8 cellular contexts compared by ENCODE assay signal in genomic region chr2:31729442-31730092, GRCh38.
DNase-seq lines count a peak whose midpoint lies in the region; ATAC-seq and TF ChIP-seq lines count a peak whose summit lies in the region.

No MANE protein-coding gene starts in this region.

- H3K36me3 Mint-ChIP-seq in activated CD4-positive, alpha-beta T cell treated with anti-CD3 and anti-CD28 coated beads, Interleukin-2, amount 10 ng/mL, durations not matched to agents 7 days and 5 days (ENCODE audit: low read depth), result no peaks in the 10 kb centered on the region

- TF ChIP-seq CTCF in GM10248 (IDR thresholded peaks at IDR 0.05; ENCODE audit: control extremely low read depth, extremely low read depth, low read depth, missing control alignments), result no peak

- no peak overlapping the region for H3K4me3 Mint-ChIP-seq in activated CD4-positive, alpha-beta T cell treated with anti-CD3 and anti-CD28 coated beads, Interleukin-2, amount 10 ng/mL, durations not matched to agents 7 days and 5 days

- CTCF ChIA-PET in activated CD4-positive, alpha-beta T cell treated with anti-CD3 and anti-CD28 coated beads, Interleukin-2, amount 10 ng/mL, durations not matched to agents 7 days and 5 days (lab: Charles Lee), result interaction anchor here (0.8 kb wide), 1 partner anchor 44 kb away, joined by 4 read pairs; no protein-coding TSS in a partner anchor
- CTCF ChIA-PET in GM10248 (lab: Yijun Ruan, JAX), result interaction anchor here (1.2 to 1.7 kb wide), 2 partner anchors 11 to 1018 kb away, joined by 3 read pairs; no protein-coding TSS in a partner anchor

- DNase-seq in DMS114 treated with DMSO at 0.1 percent for 48 hours (lab: John Stamatoyannopoulos, UW; ENCODE audit: unreplicated experiment) (peak; percentile 11), HPDE6-E6E7 (ENCODE audit: extremely low spot score) (peak; percentile 31), SHP77 treated with DMSO at 0.1 percent for 48 hours (lab: John Stamatoyannopoulos, UW) (peak; percentile 17), iPS-NIHi7 (ENCODE audit: extremely low spot score) (peak; percentile 58), GF-D8 (lab: John Stamatoyannopoulos, UW) (no peak), GM10248 (ENCODE audit: extremely low spot score) (no peak)
- DNase-seq in activated CD4-positive, alpha-beta T cell treated with anti-CD3 and anti-CD28 coated beads, Interleukin-2, amount 10 ng/mL, durations not matched to agents 7 days and 5 days, result no peak

- H3K4me1 Mint-ChIP-seq in activated CD4-positive, alpha-beta T cell treated with anti-CD3 and anti-CD28 coated beads, Interleukin-2, amount 10 ng/mL, durations not matched to agents 7 days and 5 days, result no peaks in the 10 kb centered on the region

- no peak overlapping the region for H3K27ac Mint-ChIP-seq in activated CD4-positive, alpha-beta T cell treated with anti-CD3 and anti-CD28 coated beads, Interleukin-2, amount 10 ng/mL, durations not matched to agents 7 days and 5 days

- no peak for ATAC-seq in GM19023 (IDR thresholded peaks at IDR 0.05; ENCODE audit: unreplicated experiment)

- H3K9me3 Mint-ChIP-seq in activated CD4-positive, alpha-beta T cell treated with anti-CD3 and anti-CD28 coated beads, Interleukin-2, amount 10 ng/mL, durations not matched to agents 7 days and 5 days, result peaks cover 2% of the 10 kb centered on the region

- POLR2A ChIA-PET in activated CD4-positive, alpha-beta T cell treated with anti-CD3 and anti-CD28 coated beads, Interleukin-2, amount 10 ng/mL, durations not matched to agents 7 days and 5 days (lab: Charles Lee), result no interaction called here
- POLR2A ChIA-PET in GM10248 (lab: Yijun Ruan, JAX), result no interaction called here

- H3K27me3 Mint-ChIP-seq in activated CD4-positive, alpha-beta T cell treated with anti-CD3 and anti-CD28 coated beads, Interleukin-2, amount 10 ng/mL, durations not matched to agents 7 days and 5 days, result peaks cover 6% of the 10 kb centered on the region

Comparison
In these comparisons a context has a peak if more than half of its experiments do, and no peak if none do; other contexts are left out.
1. DNase-seq: peak in DMS114 treated with DMSO at 0.1 percent for 48 hours (single experiment), HPDE6-E6E7 (single experiment), SHP77 treated with DMSO at 0.1 percent for 48 hours (single experiment) and iPS-NIHi7 (single experiment); none in activated CD4-positive, alpha-beta T cell treated with anti-CD3 and anti-CD28 coated beads, Interleukin-2, amount 10 ng/mL, durations not matched to agents 7 days and 5 days (single experiment), GF-D8 (single experiment) and GM10248 (single experiment).